In genomic region chr12:88227263-88227662, GRCh38 we compare ENCODE assay signal across 22 cellular contexts.
DNase-seq lines count a peak whose midpoint lies in the region; ATAC-seq and TF ChIP-seq lines count a peak whose summit lies in the region.
"Had no signal": no experiment of that assay in that cellular context is flagged by ENCODE, and none has a peak within 500 bp of the region (broad histone marks: within the 10 kb centered on the region; RNA-seq: fewer than 3 reads in every experiment).

No MANE protein-coding gene starts in this region.

- TF ChIP-seq CTCF in OCI-LY1 (IDR thresholded peaks at IDR 0.05; ENCODE audit: low read length) (no peak), mammary epithelial cell (conservative IDR thresholded peaks at IDR 0.05 in 1 of 2, IDR thresholded peaks at IDR 0.05 in 1 of 2; ENCODE audit: extremely low read depth in 1 of 2, insufficient read depth in 1 of 2, low read depth in 1 of 2, low read length in 2 of 2) (no peak)

- peak overlapping the region; percentile 94; the same call in 1 of the 2 replicates for H2AFZ ChIP-seq in OCI-LY1 (ENCODE audit: low read length)
- H2AFZ ChIP-seq in mammary epithelial cell (ENCODE audit: low read depth, low read length) = no peak overlapping the region

- H3K4me1 ChIP-seq in OCI-LY1 (ENCODE audit: insufficient read depth, low read length, severe bottlenecking) (peaks cover 9% of the 10 kb centered on the region), mammary epithelial cell (ENCODE audit: insufficient read depth, low read length) (no peaks in the 10 kb centered on the region)
- H3K4me1 ChIP-seq: tibial nerve had no signal

- H3K36me3 ChIP-seq in OCI-LY1 (ENCODE audit: insufficient read depth, low read length) (no peaks in the 10 kb centered on the region), mammary epithelial cell (ENCODE audit: insufficient read depth, low read length) (no peaks in the 10 kb centered on the region)
- H3K36me3 ChIP-seq: tibial nerve had no signal

- H3K27ac ChIP-seq in OCI-LY1 (ENCODE audit: low read depth, low read length, poor library complexity, severe bottlenecking) (no peak overlapping the region), mammary epithelial cell (ENCODE audit: insufficient read depth, low read depth, low read length) (no peak overlapping the region)
- H3K27ac ChIP-seq: KMS-11, tibial nerve had no signal

- peak overlapping the region; percentile 46 for H3K27ac Mint-ChIP-seq in stimulated activated naive CD8-positive, alpha-beta T cell treated with anti-CD3 and anti-CD28 coated beads, Interleukin-15, Interleukin-2, amounts not matched to agents 100 ng/mL and 50 ng/mL, for 24 hours
- peak overlapping the region; percentile 40 for H3K27ac Mint-ChIP-seq in activated T-helper 2 cell treated with anti-CD3 and anti-CD28 coated beads, Interferon-gamma antibody, Interleukin-2, Interleukin-4, amounts not matched to agents 10 μg/mL and 5 μg/mL and 100 μg/mL, durations not matched to agents 14 hours and 24 hours and 36 hours
- peak overlapping the region; percentile 4 to 91 for H3K27ac Mint-ChIP-seq in stimulated activated naive CD8-positive, alpha-beta T cell treated with anti-CD3 and anti-CD28 coated beads, Interleukin-15, amount 100 ng/mL, for 72 hours
- H3K27ac Mint-ChIP-seq: CD14-positive monocyte; stimulated activated naive B cell treated with anti-CD40 and anti-IgM and Interleukin-4, amounts not matched to agents 10 μg/mL and 1 μg/mL and 100 μg/mL, for 72 hours had no signal

- no peak overlapping the region for H3K4me2 ChIP-seq in OCI-LY1 (ENCODE audit: low read length)
- H3K4me2 ChIP-seq in mammary epithelial cell (ENCODE audit: insufficient read depth, low read depth, low read length) = no peak overlapping the region
- H3K4me2 ChIP-seq: KMS-11 had no signal

- H3K9ac ChIP-seq in OCI-LY1 (ENCODE audit: low read length) = no peak overlapping the region
- no peak overlapping the region for H3K9ac ChIP-seq in mammary epithelial cell (ENCODE audit: insufficient read depth, low read length)
- H3K9ac ChIP-seq: KMS-11 had no signal

- H3K36me3 Mint-ChIP-seq in stimulated activated naive CD8-positive, alpha-beta T cell treated with anti-CD3 and anti-CD28 coated beads, Interleukin-15, Interleukin-2, amounts not matched to agents 100 ng/mL and 50 ng/mL, for 24 hours (ENCODE audit: low read depth) = no peaks in the 10 kb centered on the region
- peaks cover 8% of the 10 kb centered on the region for H3K36me3 Mint-ChIP-seq in activated T-helper 2 cell treated with anti-CD3 and anti-CD28 coated beads, Interferon-gamma antibody, Interleukin-2, Interleukin-4, amounts not matched to agents 10 μg/mL and 5 μg/mL and 100 μg/mL, durations not matched to agents 14 hours and 24 hours and 36 hours (ENCODE audit: low read depth)
- H3K36me3 Mint-ChIP-seq: CD14-positive monocyte; stimulated activated naive B cell treated with anti-CD40 and anti-IgM and Interleukin-4, amounts not matched to agents 10 μg/mL and 1 μg/mL and 100 μg/mL, for 72 hours had no signal

- intact Hi-C loops in activated T-helper 2 cell treated with anti-CD3 and anti-CD28 coated beads, Interferon-gamma antibody, Interleukin-2, Interleukin-4, amounts not matched to agents 10 μg/mL and 5 μg/mL and 100 μg/mL, durations not matched to agents 14 hours and 24 hours and 36 hours (cut with micrococcal nuclease) = no loop called here
- intact Hi-C loops in mammary epithelial cell (cut with micrococcal nuclease) = no loop called here
- intact Hi-C loops in Right ventricle myocardium inferior (cut with DNase I) = no loop called here

- H3K79me2 ChIP-seq in OCI-LY1 (ENCODE audit: insufficient read depth, low read length) (no peaks in the 10 kb centered on the region), mammary epithelial cell (ENCODE audit: insufficient read depth, low read length) (no peaks in the 10 kb centered on the region)

- H3K9me3 ChIP-seq in OCI-LY1 (ENCODE audit: low read length) (no peaks in the 10 kb centered on the region), mammary epithelial cell (replicated peaks; ENCODE audit: insufficient read depth, low read length) (no peaks in the 10 kb centered on the region)

- no peak for ATAC-seq in stimulated activated naive CD8-positive, alpha-beta T cell treated with anti-CD3 and anti-CD28 coated beads, Interleukin-15, Interleukin-2, amounts not matched to agents 100 U/mL and 50 U/mL, for 24 hours
- ATAC-seq in stimulated activated naive CD8-positive, alpha-beta T cell treated with anti-CD3 and anti-CD28 coated beads, Interleukin-15, amount 100 ng/mL, for 72 hours = peak; percentile 60
- no peak for ATAC-seq in Right ventricle myocardium inferior
- ATAC-seq: stimulated activated naive B cell treated with anti-CD40 and anti-IgM and Interleukin-4, amounts not matched to agents 10 μg/mL and 1 μg/mL and 100 μg/mL, for 72 hours had no signal

- H3K4me1 Mint-ChIP-seq in stimulated activated naive CD8-positive, alpha-beta T cell treated with anti-CD3 and anti-CD28 coated beads, Interleukin-15, Interleukin-2, amounts not matched to agents 100 ng/mL and 50 ng/mL, for 24 hours (ENCODE audit: low read depth) = peaks cover 3% of the 10 kb centered on the region
- peaks cover 5% of the 10 kb centered on the region for H3K4me1 Mint-ChIP-seq in activated T-helper 2 cell treated with anti-CD3 and anti-CD28 coated beads, Interferon-gamma antibody, Interleukin-2, Interleukin-4, amounts not matched to agents 10 μg/mL and 5 μg/mL and 100 μg/mL, durations not matched to agents 14 hours and 24 hours and 36 hours (ENCODE audit: low read depth)
- peaks cover 8% of the 10 kb centered on the region for H3K4me1 Mint-ChIP-seq in stimulated activated naive CD8-positive, alpha-beta T cell treated with anti-CD3 and anti-CD28 coated beads, Interleukin-15, amount 100 ng/mL, for 72 hours
- H3K4me1 Mint-ChIP-seq: CD14-positive monocyte had no signal

- H3F3A ChIP-seq in OCI-LY1 (ENCODE audit: insufficient read depth, low read length) = no peaks in the 10 kb centered on the region

- no peak for DNase-seq in stimulated activated naive CD8-positive, alpha-beta T cell treated with anti-CD3 and anti-CD28 coated beads, Interleukin-15, Interleukin-2, amounts not matched to agents 100 U/mL and 50 U/mL, for 24 hours
- no peak for DNase-seq in activated T-helper 2 cell treated with anti-CD3 and anti-CD28 coated beads, Interferon-gamma antibody, Interleukin-2, Interleukin-4, amounts not matched to agents 10 μg/mL and 5 μg/mL and 100 μg/mL, durations not matched to agents 14 hours and 24 hours and 36 hours (ENCODE audit: low spot score)
- no peak for DNase-seq in stimulated activated naive CD8-positive, alpha-beta T cell treated with anti-CD3 and anti-CD28 coated beads, Interleukin-15, amount 100 ng/mL, for 72 hours
- no peak for DNase-seq in SIG-M5 (lab: John Stamatoyannopoulos, UW)
- no peak for DNase-seq in mammary epithelial cell
- DNase-seq in Right ventricle myocardium inferior (ENCODE audit: missing footprints) = no peak
- DNase-seq: activated CD8-positive, alpha-beta memory T cell treated with anti-CD3 and anti-CD28 coated beads, Interleukin-2, amount 50 U/mL, for 48 hours; activated gamma-delta T cell; DMS 273 treated with DMSO at 0.1 percent for 48 hours; glutamatergic neuron; H9; kidney glomerular epithelial cell; NCI-H1092; NCI-H2081; NCI-H446; nucleus accumbens; stimulated activated naive B cell treated with anti-CD40 and anti-IgM and Interleukin-4, amounts not matched to agents 10 μg/mL and 1 μg/mL and 100 μg/mL, for 72 hours had no signal

- H3K9me2 ChIP-seq in OCI-LY1 (ENCODE audit: low read depth, low read length) = no peaks in the 10 kb centered on the region

- no peaks in the 10 kb centered on the region for H3K27me3 Mint-ChIP-seq in stimulated activated naive CD8-positive, alpha-beta T cell treated with anti-CD3 and anti-CD28 coated beads, Interleukin-15, Interleukin-2, amounts not matched to agents 100 ng/mL and 50 ng/mL, for 24 hours
- no peaks in the 10 kb centered on the region for H3K27me3 Mint-ChIP-seq in activated T-helper 2 cell treated with anti-CD3 and anti-CD28 coated beads, Interferon-gamma antibody, Interleukin-2, Interleukin-4, amounts not matched to agents 10 μg/mL and 5 μg/mL and 100 μg/mL, durations not matched to agents 14 hours and 24 hours and 36 hours (ENCODE audit: low read depth)
- H3K27me3 Mint-ChIP-seq in stimulated activated naive CD8-positive, alpha-beta T cell treated with anti-CD3 and anti-CD28 coated beads, Interleukin-15, amount 100 ng/mL, for 72 hours = no peaks in the 10 kb centered on the region
- H3K27me3 Mint-ChIP-seq: stimulated activated naive B cell treated with anti-CD40 and anti-IgM and Interleukin-4, amounts not matched to agents 10 μg/mL and 1 μg/mL and 100 μg/mL, for 72 hours had no signal

- no peak overlapping the region for H3K4me3 Mint-ChIP-seq in stimulated activated naive CD8-positive, alpha-beta T cell treated with anti-CD3 and anti-CD28 coated beads, Interleukin-15, Interleukin-2, amounts not matched to agents 100 ng/mL and 50 ng/mL, for 24 hours
- H3K4me3 Mint-ChIP-seq in activated T-helper 2 cell treated with anti-CD3 and anti-CD28 coated beads, Interferon-gamma antibody, Interleukin-2, Interleukin-4, amounts not matched to agents 10 μg/mL and 5 μg/mL and 100 μg/mL, durations not matched to agents 14 hours and 24 hours and 36 hours (ENCODE audit: low read depth) = no peak overlapping the region
- H3K4me3 Mint-ChIP-seq in stimulated activated naive CD8-positive, alpha-beta T cell treated with anti-CD3 and anti-CD28 coated beads, Interleukin-15, amount 100 ng/mL, for 72 hours = peak overlapping the region in 1 of 2 donors; percentile 46
- H3K4me3 Mint-ChIP-seq: CD14-positive monocyte; H9; stimulated activated naive B cell treated with anti-CD40 and anti-IgM and Interleukin-4, amounts not matched to agents 10 μg/mL and 1 μg/mL and 100 μg/mL, for 72 hours had no signal

- dilution Hi-C loops in mammary epithelial cell (cut with HindIII; ENCODE audit: low sequenced_read_pairs) = no loop called here

- H4K20me1 ChIP-seq in OCI-LY1 (ENCODE audit: insufficient read depth, low read length) (no peaks in the 10 kb centered on the region), mammary epithelial cell (ENCODE audit: insufficient read depth, low read length) (no peaks in the 10 kb centered on the region)

- CTCF ChIA-PET in mammary epithelial cell (lab: Charles Lee; ENCODE audit: low non-redundant PET) = no interaction called here

- in situ Hi-C loops in mammary epithelial cell (cut with MboI; ENCODE audit: low sequenced_read_pairs in 2 of 2) = no loop called here

- 82% methylated on average over 4 of the region's 7 CpGs for WGBS in mammary epithelial cell (ENCODE audit: low coverage, missing lambda C conversion rate)

- BruUV-seq in mammary epithelial cell (replicated peaks; lab: Mats Ljungman, UMichigan) = no TSS peak

- H3K4me3 ChIP-seq in OCI-LY1 (ENCODE audit: low read depth, low read length, poor library complexity, severe bottlenecking) = no peak overlapping the region
- H3K4me3 ChIP-seq in mammary epithelial cell (replicated peaks in 1 of 3; ENCODE audit: insufficient read depth in 1 of 3, low read depth in 2 of 3, low read length in 3 of 3) = no peak overlapping the region
- H3K4me3 ChIP-seq: tibial nerve had no signal

- H3K27me3 ChIP-seq in OCI-LY1 (ENCODE audit: insufficient read depth, low read length) = no peaks in the 10 kb centered on the region
- no peaks in the 10 kb centered on the region for H3K27me3 ChIP-seq in mammary epithelial cell (ENCODE audit: insufficient read depth, low read length)
- H3K27me3 ChIP-seq: tibial nerve had no signal

- peaks cover 7% of the 10 kb centered on the region for H3K9me3 Mint-ChIP-seq in stimulated activated naive CD8-positive, alpha-beta T cell treated with anti-CD3 and anti-CD28 coated beads, Interleukin-15, Interleukin-2, amounts not matched to agents 100 ng/mL and 50 ng/mL, for 24 hours
- peaks cover 29% of the 10 kb centered on the region for H3K9me3 Mint-ChIP-seq in activated T-helper 2 cell treated with anti-CD3 and anti-CD28 coated beads, Interferon-gamma antibody, Interleukin-2, Interleukin-4, amounts not matched to agents 10 μg/mL and 5 μg/mL and 100 μg/mL, durations not matched to agents 14 hours and 24 hours and 36 hours
- H3K9me3 Mint-ChIP-seq in stimulated activated naive CD8-positive, alpha-beta T cell treated with anti-CD3 and anti-CD28 coated beads, Interleukin-15, amount 100 ng/mL, for 72 hours = peaks cover 5 to 20% of the 10 kb centered on the region in 2 donors
